1 cellular context compared by ENCODE assay signal in the genomic region with DNA sequence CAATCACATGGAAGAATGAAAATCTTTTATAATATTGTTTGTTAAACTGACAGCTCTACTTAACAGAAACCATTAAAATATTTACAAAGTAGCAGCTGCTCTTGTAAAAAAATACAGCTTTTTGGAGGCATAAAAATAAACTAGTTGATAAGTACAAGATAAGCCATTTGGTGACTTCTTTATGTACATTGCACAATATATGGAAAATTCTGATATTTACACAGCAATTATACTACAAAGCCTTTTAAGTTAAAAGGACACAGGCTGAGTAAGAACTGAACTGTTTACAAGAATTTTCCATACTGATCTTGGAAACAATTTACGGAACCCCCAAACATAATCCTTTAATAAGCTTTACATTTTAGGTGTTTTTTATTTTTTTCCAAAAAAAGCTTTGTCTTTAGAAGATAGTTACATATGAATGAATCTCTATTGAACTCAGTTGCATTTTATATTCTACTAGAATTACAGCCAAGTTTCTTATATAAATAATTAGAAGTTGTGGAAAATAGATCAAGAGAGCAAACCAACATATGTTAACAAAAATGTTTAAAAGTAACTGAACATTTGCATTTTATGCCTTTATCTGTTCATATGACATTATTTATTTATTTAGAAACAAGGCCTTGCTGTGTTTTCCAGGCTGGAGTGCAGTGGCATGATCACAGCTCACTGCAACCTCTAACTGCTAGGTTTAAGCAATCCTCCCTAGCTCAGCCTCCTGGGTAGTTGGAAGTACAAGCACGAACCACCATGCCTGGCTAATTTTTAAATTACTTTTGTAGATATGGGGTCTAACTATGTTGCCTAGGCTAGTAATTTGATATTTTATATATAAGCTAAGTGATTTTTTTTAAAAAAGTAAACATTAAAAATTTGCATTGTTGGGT.
TF ChIP-seq lines count a peak whose summit lies in the region.

No MANE protein-coding gene starts in this region.

TF ChIP-seq in HepG2, 621 proteins besides CTCF, POLR2A, EP300 and RAD21 (continued from another document and continues in another):
- TF ChIP-seq GZF1 (CRISPR knock-in tag; IDR thresholded peaks at IDR 0.05) (peak; percentile 34; the same call in 1 of the 2 replicates), TMF1 (CRISPR knock-in tag; IDR thresholded peaks at IDR 0.05; ENCODE audit: low read depth) (no peak), CHD4 (IDR thresholded peaks at IDR 0.05; ENCODE audit: borderline replicate concordance, low read length) (peak; percentile 86; the same call in 1 of the 2 replicates), ZNF747 (CRISPR knock-in tag; IDR thresholded peaks at IDR 0.05; ENCODE audit: borderline replicate concordance) (no peak), ZFP36 (IDR thresholded peaks at IDR 0.05; ENCODE audit: borderline replicate concordance, low read depth, low read length, partially characterized antibody) (no peak), PHF8 (CRISPR knock-in tag; IDR thresholded peaks at IDR 0.05) (no peak), ARNTL (CRISPR knock-in tag; IDR thresholded peaks at IDR 0.05) (peak; percentile 56; the same call in 1 of the 2 replicates), RELA (CRISPR knock-in tag; IDR thresholded peaks at IDR 0.05) (no peak), GPN1 (CRISPR knock-in tag; IDR thresholded peaks at IDR 0.05; ENCODE audit: borderline replicate concordance) (no peak), ZNF12 (CRISPR knock-in tag; IDR thresholded peaks at IDR 0.05) (0 out of 2 replicates have a peak, but pooled peaks have one; percentile 49), ZFYVE20 (CRISPR knock-in tag; IDR thresholded peaks at IDR 0.05; ENCODE audit: borderline replicate concordance, low read depth) (no peak), KDM5A (IDR thresholded peaks at IDR 0.05; ENCODE audit: borderline replicate concordance, low read length) (no peak; the same call in 1 of the 2 replicates), MED13 (CRISPR knock-in tag; IDR thresholded peaks at IDR 0.05) (peak; percentile 86; the same call in 1 of the 2 replicates), CBX1 (IDR thresholded peaks at IDR 0.05; ENCODE audit: low read depth) (no peak), TBX3 (IDR thresholded peaks at IDR 0.05; ENCODE audit: borderline replicate concordance) (peak; percentile 89), ZNF839 (CRISPR knock-in tag; IDR thresholded peaks at IDR 0.05; ENCODE audit: borderline replicate concordance) (no peak)
- TF ChIP-seq, protein P1, sequence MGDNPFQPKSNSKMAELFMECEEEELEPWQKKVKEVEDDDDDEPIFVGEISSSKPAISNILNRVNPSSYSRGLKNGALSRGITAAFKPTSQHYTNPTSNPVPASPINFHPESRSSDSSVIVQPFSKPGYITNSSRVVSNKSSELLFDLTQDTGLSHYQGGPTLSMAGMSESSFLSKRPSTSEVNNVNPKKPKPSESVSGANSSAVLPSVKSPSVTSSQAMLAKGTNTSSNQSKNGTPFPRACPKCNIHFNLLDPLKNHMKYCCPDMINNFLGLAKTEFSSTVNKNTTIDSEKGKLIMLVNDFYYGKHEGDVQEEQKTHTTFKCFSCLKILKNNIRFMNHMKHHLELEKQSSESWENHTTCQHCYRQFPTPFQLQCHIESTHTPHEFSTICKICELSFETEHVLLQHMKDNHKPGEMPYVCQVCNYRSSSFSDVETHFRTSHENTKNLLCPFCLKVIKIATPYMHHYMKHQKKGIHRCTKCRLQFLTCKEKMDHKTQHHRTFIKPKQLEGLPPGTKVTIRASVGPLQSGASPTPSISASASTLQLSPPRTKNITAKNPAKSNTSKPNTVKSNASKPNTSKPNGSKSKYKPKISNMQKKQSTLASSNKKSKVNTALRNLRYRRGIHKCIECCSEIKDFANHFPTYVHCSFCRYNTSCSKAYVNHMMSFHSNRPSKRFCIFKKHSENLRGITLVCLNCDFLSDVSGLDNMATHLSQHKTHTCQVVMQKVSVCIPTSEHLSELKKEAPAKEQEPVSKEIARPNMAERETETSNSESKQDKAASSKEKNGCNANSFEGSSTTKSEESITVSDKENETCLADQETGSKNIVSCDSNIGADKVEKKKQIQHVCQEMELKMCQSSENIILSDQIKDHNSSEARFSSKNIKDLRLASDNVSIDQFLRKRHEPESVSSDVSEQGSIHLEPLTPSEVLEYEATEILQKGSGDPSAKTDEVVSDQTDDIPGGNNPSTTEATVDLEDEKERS (CRISPR knock-in tag; IDR thresholded peaks at IDR 0.05), result 0 out of 2 replicates have a peak, but pooled peaks have one; percentile 35
- TF ChIP-seq, protein P2, sequence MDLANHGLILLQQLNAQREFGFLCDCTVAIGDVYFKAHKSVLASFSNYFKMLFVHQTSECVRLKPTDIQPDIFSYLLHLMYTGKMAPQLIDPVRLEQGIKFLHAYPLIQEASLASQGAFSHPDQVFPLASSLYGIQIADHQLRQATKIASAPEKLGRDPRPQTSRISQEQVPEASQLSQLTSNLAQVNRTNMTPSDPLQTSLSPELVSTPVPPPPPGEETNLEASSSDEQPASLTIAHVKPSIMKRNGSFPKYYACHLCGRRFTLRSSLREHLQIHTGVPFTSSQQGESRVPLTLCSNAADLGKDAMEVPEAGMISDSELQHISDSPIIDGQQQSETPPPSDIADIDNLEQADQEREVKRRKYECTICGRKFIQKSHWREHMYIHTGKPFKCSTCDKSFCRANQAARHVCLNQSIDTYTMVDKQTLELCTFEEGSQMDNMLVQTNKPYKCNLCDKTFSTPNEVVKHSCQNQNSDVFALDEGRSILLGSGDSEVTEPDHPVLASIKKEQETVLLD (CRISPR knock-in tag; IDR thresholded peaks at IDR 0.05; ENCODE audit: low read depth), result no peak
- TF ChIP-seq, protein P3, sequence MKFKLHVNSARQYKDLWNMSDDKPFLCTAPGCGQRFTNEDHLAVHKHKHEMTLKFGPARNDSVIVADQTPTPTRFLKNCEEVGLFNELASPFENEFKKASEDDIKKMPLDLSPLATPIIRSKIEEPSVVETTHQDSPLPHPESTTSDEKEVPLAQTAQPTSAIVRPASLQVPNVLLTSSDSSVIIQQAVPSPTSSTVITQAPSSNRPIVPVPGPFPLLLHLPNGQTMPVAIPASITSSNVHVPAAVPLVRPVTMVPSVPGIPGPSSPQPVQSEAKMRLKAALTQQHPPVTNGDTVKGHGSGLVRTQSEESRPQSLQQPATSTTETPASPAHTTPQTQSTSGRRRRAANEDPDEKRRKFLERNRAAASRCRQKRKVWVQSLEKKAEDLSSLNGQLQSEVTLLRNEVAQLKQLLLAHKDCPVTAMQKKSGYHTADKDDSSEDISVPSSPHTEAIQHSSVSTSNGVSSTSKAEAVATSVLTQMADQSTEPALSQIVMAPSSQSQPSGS (CRISPR knock-in tag; IDR thresholded peaks at IDR 0.05), result peak; percentile 78
- TF ChIP-seq, protein P4, sequence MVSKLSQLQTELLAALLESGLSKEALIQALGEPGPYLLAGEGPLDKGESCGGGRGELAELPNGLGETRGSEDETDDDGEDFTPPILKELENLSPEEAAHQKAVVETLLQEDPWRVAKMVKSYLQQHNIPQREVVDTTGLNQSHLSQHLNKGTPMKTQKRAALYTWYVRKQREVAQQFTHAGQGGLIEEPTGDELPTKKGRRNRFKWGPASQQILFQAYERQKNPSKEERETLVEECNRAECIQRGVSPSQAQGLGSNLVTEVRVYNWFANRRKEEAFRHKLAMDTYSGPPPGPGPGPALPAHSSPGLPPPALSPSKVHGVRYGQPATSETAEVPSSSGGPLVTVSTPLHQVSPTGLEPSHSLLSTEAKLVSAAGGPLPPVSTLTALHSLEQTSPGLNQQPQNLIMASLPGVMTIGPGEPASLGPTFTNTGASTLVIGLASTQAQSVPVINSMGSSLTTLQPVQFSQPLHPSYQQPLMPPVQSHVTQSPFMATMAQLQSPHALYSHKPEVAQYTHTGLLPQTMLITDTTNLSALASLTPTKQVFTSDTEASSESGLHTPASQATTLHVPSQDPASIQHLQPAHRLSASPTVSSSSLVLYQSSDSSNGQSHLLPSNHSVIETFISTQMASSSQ (IDR thresholded peaks at IDR 0.05; ENCODE audit: low read depth), result peak; percentile 89
- TF ChIP-seq, protein P4 (CRISPR knock-in tag; IDR thresholded peaks at IDR 0.05; ENCODE audit: borderline replicate concordance), result peak; percentile 87; the same call in 1 of the 2 replicates
- TF ChIP-seq, protein P5, sequence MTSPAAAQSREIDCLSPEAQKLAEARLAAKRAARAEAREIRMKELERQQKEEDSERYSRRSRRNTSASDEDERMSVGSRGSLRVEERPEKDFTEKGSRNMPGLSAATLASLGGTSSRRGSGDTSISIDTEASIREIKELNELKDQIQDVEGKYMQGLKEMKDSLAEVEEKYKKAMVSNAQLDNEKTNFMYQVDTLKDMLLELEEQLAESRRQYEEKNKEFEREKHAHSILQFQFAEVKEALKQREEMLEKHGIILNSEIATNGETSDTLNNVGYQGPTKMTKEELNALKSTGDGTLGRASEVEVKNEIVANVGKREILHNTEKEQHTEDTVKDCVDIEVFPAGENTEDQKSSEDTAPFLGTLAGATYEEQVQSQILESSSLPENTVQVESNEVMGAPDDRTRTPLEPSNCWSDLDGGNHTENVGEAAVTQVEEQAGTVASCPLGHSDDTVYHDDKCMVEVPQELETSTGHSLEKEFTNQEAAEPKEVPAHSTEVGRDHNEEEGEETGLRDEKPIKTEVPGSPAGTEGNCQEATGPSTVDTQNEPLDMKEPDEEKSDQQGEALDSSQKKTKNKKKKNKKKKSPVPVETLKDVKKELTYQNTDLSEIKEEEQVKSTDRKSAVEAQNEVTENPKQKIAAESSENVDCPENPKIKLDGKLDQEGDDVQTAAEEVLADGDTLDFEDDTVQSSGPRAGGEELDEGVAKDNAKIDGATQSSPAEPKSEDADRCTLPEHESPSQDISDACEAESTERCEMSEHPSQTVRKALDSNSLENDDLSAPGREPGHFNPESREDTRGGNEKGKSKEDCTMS (CRISPR knock-in tag; conservative IDR thresholded peaks at IDR 0.05), result no peak
- TF ChIP-seq, protein P6, sequence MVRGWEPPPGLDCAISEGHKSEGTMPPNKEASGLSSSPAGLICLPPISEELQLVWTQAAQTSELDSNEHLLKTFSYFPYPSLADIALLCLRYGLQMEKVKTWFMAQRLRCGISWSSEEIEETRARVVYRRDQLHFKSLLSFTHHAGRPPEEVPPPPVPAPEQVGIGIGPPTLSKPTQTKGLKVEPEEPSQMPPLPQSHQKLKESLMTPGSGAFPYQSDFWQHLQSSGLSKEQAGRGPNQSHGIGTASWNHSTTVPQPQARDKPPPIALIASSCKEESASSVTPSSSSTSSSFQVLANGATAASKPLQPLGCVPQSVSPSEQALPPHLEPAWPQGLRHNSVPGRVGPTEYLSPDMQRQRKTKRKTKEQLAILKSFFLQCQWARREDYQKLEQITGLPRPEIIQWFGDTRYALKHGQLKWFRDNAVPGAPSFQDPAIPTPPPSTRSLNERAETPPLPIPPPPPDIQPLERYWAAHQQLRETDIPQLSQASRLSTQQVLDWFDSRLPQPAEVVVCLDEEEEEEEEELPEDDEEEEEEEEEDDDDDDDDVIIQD (CRISPR knock-in tag; IDR thresholded peaks at IDR 0.05; ENCODE audit: low read depth), result peak; percentile 69; the same call in 1 of the 2 replicates
- TF ChIP-seq, protein P7, sequence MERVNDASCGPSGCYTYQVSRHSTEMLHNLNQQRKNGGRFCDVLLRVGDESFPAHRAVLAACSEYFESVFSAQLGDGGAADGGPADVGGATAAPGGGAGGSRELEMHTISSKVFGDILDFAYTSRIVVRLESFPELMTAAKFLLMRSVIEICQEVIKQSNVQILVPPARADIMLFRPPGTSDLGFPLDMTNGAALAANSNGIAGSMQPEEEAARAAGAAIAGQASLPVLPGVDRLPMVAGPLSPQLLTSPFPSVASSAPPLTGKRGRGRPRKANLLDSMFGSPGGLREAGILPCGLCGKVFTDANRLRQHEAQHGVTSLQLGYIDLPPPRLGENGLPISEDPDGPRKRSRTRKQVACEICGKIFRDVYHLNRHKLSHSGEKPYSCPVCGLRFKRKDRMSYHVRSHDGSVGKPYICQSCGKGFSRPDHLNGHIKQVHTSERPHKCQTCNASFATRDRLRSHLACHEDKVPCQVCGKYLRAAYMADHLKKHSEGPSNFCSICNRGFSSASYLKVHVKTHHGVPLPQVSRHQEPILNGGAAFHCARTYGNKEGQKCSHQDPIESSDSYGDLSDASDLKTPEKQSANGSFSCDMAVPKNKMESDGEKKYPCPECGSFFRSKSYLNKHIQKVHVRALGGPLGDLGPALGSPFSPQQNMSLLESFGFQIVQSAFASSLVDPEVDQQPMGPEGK (CRISPR knock-in tag; IDR thresholded peaks at IDR 0.05), result peak; percentile 41; the same call in 1 of the 2 replicates
- TF ChIP-seq, protein P8, sequence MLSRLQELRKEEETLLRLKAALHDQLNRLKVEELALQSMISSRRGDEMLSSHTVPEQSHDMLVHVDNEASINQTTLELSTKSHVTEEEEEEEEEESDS (CRISPR knock-in tag; IDR thresholded peaks at IDR 0.05; ENCODE audit: borderline replicate concordance), result no peak
- TF ChIP-seq, protein P9, sequence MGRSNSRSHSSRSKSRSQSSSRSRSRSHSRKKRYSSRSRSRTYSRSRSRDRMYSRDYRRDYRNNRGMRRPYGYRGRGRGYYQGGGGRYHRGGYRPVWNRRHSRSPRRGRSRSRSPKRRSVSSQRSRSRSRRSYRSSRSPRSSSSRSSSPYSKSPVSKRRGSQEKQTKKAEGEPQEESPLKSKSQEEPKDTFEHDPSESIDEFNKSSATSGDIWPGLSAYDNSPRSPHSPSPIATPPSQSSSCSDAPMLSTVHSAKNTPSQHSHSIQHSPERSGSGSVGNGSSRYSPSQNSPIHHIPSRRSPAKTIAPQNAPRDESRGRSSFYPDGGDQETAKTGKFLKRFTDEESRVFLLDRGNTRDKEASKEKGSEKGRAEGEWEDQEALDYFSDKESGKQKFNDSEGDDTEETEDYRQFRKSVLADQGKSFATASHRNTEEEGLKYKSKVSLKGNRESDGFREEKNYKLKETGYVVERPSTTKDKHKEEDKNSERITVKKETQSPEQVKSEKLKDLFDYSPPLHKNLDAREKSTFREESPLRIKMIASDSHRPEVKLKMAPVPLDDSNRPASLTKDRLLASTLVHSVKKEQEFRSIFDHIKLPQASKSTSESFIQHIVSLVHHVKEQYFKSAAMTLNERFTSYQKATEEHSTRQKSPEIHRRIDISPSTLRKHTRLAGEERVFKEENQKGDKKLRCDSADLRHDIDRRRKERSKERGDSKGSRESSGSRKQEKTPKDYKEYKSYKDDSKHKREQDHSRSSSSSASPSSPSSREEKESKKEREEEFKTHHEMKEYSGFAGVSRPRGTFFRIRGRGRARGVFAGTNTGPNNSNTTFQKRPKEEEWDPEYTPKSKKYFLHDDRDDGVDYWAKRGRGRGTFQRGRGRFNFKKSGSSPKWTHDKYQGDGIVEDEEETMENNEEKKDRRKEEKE (IDR thresholded peaks at IDR 0.05), result no peak
